Comparison of ENCODE assay signal across 20 cellular contexts in the genomic region with DNA sequence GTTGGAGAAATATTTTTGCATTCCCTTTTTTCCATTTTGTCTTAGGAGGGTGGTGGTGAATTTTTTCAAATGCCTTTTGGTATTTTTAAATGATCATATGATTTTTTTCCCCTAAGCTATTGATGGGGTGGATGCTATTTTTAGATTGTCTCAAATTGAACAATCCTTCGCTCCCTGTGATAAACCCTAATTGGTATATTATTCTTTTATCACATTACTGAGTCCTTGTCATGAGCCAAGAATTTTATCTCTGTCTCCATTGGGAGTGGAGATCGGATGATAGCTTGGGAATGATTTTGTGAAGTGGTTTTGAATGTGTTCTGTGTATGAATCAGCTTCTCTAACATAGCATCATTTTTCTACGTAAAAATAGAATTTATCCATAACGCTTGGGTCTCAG. TPM values are rescaled to one million over a fixed set of nuclear protein-coding genes. Genes with fewer than 3 reads are reported as not detected.
A peak's percentile ranks its signal among the peaks of the same experiment; 100 is the strongest.
DNase-seq lines count a peak whose midpoint lies in the region; ATAC-seq, FAIRE-seq and TF ChIP-seq lines count a peak whose summit lies in the region.
"Had no signal": no experiment of that assay in that cellular context is flagged by ENCODE, and none has a peak within 500 bp of the region (broad histone marks: within the 10 kb centered on the region; RNA-seq: fewer than 3 reads in every experiment).

No MANE protein-coding gene starts in this region.

- intact Hi-C loops in left ventricle myocardium inferior (cut with micrococcal nuclease) = no loop called here

- no peak for FAIRE-seq in RCC 7860 (lab: Jason Lieb, UNC)
- FAIRE-seq: A549, D721Med, GM12892, GM18507, H54 had no signal

- no peaks in the 10 kb centered on the region for H3K79me2 ChIP-seq in osteoblast (ENCODE audit: insufficient read depth, low read length)

- H2AFZ ChIP-seq in osteoblast (ENCODE audit: low read length) = no peak overlapping the region
- H2AFZ ChIP-seq: GM23338 had no signal

- DNase-seq in caudate nucleus (lab: John Stamatoyannopoulos, UW) (peak in 2 of 61 donors; percentile 48 to 66), osteoblast (ENCODE audit: insufficient read length, low spot score, missing footprints) (peak; percentile 57), left ventricle myocardium inferior (no peak), RCC 7860 (ENCODE audit: low spot score) (no peak)
- DNase-seq: AML-193; Caco-2; CD4-positive, alpha-beta T cell; GDM1; HCEC 1CT had no signal

- H4K20me1 ChIP-seq in osteoblast (ENCODE audit: insufficient read depth, low read length) = no peaks in the 10 kb centered on the region

- peaks cover 14% of the 10 kb centered on the region for H3K27me3 ChIP-seq in osteoblast (ENCODE audit: insufficient read depth, low read length)
- no peaks in the 10 kb centered on the region for H3K27me3 ChIP-seq in left ventricle myocardium inferior (ENCODE audit: low read depth)

- H3K36me3 ChIP-seq in osteoblast (ENCODE audit: insufficient read depth, low read length) = no peaks in the 10 kb centered on the region
- H3K36me3 ChIP-seq in left ventricle myocardium inferior = no peaks in the 10 kb centered on the region

- H3K4me3 ChIP-seq in osteoblast (ENCODE audit: insufficient read depth, low read length) = no peak overlapping the region
- H3K4me3 ChIP-seq in left ventricle myocardium inferior = no peak overlapping the region
- H3K4me3 ChIP-seq: A549, GM23338 had no signal

- H3K27ac ChIP-seq in caudate nucleus (ENCODE audit: low read depth, low read length) = peak overlapping the region; percentile 85
- H3K27ac ChIP-seq in osteoblast (ENCODE audit: low read depth, low read length) = no peak overlapping the region
- H3K27ac ChIP-seq in left ventricle myocardium inferior (replicated peaks) = no peak overlapping the region
- H3K27ac ChIP-seq: A549, C4-2B had no signal

- H3K4me1 ChIP-seq in osteoblast (ENCODE audit: insufficient read depth, low read length) (no peaks in the 10 kb centered on the region), left ventricle myocardium inferior (no peaks in the 10 kb centered on the region)
- H3K4me1 ChIP-seq: A549, Caco-2 had no signal

- H3K4me2 ChIP-seq in osteoblast (ENCODE audit: insufficient read depth, low read length) = no peak overlapping the region
- H3K4me2 ChIP-seq: A549, GM23338 had no signal

- H3K9me3 ChIP-seq in osteoblast (ENCODE audit: low read depth, low read length) (no peaks in the 10 kb centered on the region), left ventricle myocardium inferior (replicated peaks) (peaks cover 9% of the 10 kb centered on the region)

- TF ChIP-seq CTCF in osteoblast (IDR thresholded peaks at IDR 0.05; ENCODE audit: extremely low read depth, low read depth, low read length) = no peak
- no peak for TF ChIP-seq CTCF in left ventricle myocardium inferior (IDR thresholded peaks at IDR 0.05; ENCODE audit: borderline replicate concordance)

- peak; percentile 36; the same call in 1 of the 3 replicates for ATAC-seq in SK-N-SH treated with all-trans-retinoic acid at 6 μM for 48 hours
- ATAC-seq in HG03378 (IDR thresholded peaks at IDR 0.05; ENCODE audit: unreplicated experiment) = no peak
- ATAC-seq in GM19455 (IDR thresholded peaks at IDR 0.05; ENCODE audit: unreplicated experiment) = no peak
- ATAC-seq: A549, GM23338 had no signal

TF ChIP-seq in SK-N-SH treated with all-trans-retinoic acid at 6 μM for 48 hours, 23 proteins besides CTCF, POLR2A, EP300 and RAD21:
- TF ChIP-seq CSDC2 (CRISPR knock-in tag; IDR thresholded peaks at IDR 0.05) (no peak), ISL1 (CRISPR knock-in tag; IDR thresholded peaks at IDR 0.05) (peak; percentile 87), ZC3H10 (CRISPR knock-in tag; IDR thresholded peaks at IDR 0.05) (no peak), GLIS3 (CRISPR knock-in tag; IDR thresholded peaks at IDR 0.05) (no peak), ARNTL (CRISPR knock-in tag; IDR thresholded peaks at IDR 0.05; ENCODE audit: borderline replicate concordance, low read depth) (no peak), BACH2 (CRISPR knock-in tag; IDR thresholded peaks at IDR 0.05; ENCODE audit: borderline replicate concordance) (no peak), ZNF565 (CRISPR knock-in tag; conservative IDR thresholded peaks at IDR 0.05; ENCODE audit: low read depth) (no peak), ESRRG (CRISPR knock-in tag; IDR thresholded peaks at IDR 0.05) (no peak; the same call in 1 of the 2 replicates), TCF4 (CRISPR knock-in tag; IDR thresholded peaks at IDR 0.05; ENCODE audit: borderline replicate concordance) (no peak; the same call in 1 of the 2 replicates), ZFP3 (CRISPR knock-in tag; IDR thresholded peaks at IDR 0.05) (no peak)
- TF ChIP-seq, protein P1, sequence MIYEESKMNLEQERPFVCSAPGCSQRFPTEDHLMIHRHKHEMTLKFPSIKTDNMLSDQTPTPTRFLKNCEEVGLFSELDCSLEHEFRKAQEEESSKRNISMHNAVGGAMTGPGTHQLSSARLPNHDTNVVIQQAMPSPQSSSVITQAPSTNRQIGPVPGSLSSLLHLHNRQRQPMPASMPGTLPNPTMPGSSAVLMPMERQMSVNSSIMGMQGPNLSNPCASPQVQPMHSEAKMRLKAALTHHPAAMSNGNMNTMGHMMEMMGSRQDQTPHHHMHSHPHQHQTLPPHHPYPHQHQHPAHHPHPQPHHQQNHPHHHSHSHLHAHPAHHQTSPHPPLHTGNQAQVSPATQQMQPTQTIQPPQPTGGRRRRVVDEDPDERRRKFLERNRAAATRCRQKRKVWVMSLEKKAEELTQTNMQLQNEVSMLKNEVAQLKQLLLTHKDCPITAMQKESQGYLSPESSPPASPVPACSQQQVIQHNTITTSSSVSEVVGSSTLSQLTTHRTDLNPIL (CRISPR knock-in tag; IDR thresholded peaks at IDR 0.05; ENCODE audit: low read depth) = peak; percentile 67
- TF ChIP-seq, protein P2, sequence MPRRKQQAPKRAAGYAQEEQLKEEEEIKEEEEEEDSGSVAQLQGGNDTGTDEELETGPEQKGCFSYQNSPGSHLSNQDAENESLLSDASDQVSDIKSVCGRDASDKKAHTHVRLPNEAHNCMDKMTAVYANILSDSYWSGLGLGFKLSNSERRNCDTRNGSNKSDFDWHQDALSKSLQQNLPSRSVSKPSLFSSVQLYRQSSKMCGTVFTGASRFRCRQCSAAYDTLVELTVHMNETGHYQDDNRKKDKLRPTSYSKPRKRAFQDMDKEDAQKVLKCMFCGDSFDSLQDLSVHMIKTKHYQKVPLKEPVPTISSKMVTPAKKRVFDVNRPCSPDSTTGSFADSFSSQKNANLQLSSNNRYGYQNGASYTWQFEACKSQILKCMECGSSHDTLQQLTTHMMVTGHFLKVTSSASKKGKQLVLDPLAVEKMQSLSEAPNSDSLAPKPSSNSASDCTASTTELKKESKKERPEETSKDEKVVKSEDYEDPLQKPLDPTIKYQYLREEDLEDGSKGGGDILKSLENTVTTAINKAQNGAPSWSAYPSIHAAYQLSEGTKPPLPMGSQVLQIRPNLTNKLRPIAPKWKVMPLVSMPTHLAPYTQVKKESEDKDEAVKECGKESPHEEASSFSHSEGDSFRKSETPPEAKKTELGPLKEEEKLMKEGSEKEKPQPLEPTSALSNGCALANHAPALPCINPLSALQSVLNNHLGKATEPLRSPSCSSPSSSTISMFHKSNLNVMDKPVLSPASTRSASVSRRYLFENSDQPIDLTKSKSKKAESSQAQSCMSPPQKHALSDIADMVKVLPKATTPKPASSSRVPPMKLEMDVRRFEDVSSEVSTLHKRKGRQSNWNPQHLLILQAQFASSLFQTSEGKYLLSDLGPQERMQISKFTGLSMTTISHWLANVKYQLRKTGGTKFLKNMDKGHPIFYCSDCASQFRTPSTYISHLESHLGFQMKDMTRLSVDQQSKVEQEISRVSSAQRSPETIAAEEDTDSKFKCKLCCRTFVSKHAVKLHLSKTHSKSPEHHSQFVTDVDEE (CRISPR knock-in tag; IDR thresholded peaks at IDR 0.05) = no peak
- TF ChIP-seq, protein P3, sequence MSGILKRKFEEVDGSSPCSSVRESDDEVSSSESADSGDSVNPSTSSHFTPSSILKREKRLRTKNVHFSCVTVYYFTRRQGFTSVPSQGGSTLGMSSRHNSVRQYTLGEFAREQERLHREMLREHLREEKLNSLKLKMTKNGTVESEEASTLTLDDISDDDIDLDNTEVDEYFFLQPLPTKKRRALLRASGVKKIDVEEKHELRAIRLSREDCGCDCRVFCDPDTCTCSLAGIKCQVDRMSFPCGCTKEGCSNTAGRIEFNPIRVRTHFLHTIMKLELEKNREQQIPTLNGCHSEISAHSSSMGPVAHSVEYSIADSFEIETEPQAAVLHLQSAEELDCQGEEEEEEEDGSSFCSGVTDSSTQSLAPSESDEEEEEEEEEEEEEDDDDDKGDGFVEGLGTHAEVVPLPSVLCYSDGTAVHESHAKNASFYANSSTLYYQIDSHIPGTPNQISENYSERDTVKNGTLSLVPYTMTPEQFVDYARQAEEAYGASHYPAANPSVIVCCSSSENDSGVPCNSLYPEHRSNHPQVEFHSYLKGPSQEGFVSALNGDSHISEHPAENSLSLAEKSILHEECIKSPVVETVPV (CRISPR knock-in tag; IDR thresholded peaks at IDR 0.05) = no peak
- TF ChIP-seq, protein P4, sequence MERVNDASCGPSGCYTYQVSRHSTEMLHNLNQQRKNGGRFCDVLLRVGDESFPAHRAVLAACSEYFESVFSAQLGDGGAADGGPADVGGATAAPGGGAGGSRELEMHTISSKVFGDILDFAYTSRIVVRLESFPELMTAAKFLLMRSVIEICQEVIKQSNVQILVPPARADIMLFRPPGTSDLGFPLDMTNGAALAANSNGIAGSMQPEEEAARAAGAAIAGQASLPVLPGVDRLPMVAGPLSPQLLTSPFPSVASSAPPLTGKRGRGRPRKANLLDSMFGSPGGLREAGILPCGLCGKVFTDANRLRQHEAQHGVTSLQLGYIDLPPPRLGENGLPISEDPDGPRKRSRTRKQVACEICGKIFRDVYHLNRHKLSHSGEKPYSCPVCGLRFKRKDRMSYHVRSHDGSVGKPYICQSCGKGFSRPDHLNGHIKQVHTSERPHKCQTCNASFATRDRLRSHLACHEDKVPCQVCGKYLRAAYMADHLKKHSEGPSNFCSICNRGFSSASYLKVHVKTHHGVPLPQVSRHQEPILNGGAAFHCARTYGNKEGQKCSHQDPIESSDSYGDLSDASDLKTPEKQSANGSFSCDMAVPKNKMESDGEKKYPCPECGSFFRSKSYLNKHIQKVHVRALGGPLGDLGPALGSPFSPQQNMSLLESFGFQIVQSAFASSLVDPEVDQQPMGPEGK (CRISPR knock-in tag; IDR thresholded peaks at IDR 0.05; ENCODE audit: borderline replicate concordance) = no peak

RNA-seq across cellular contexts. Expression of a gene that starts 15.4 kb away (rescaled TPM):
- total RNA-seq in osteoblast (0.29 and 0.72 TPM in 2 replicates), left ventricle myocardium inferior (0.69 TPM)
- total RNA-seq: CD4-positive, alpha-beta T cell; HT-29 had no signal

RNA-seq across cellular contexts. Expression of a gene that starts 30.5 kb away (rescaled TPM):
- total RNA-seq in osteoblast (3.6 and 5.0 TPM in 2 replicates), left ventricle myocardium inferior (12.5 TPM)

RNA-seq across cellular contexts. Expression of a gene that starts 59.1 kb away (rescaled TPM):
- total RNA-seq in osteoblast (not detected in 2 replicates), left ventricle myocardium inferior (not detected)
- total RNA-seq: CD4-positive, alpha-beta T cell; GM23338; HT-29 had no signal
